In genomic region chr16:21508661-21509432, GRCh38 we compare ENCODE assay signal across 8 cellular contexts.
A peak's percentile ranks its signal among the peaks of the same experiment; 100 is the strongest.
DNase-seq lines count a peak whose midpoint lies in the region; ATAC-seq and TF ChIP-seq lines count a peak whose summit lies in the region.
"Not testable (repeated sequence)": the region's sequence is repeated elsewhere in the genome, so short reads cannot be mapped to it uniquely, and the experiment has no call there.

No MANE protein-coding gene starts in this region.

- not testable (repeated sequence) for H4K91ac ChIP-seq in trophoblast cell (ENCODE audit: low read depth, low read length)

- not testable (repeated sequence) for H3K18ac ChIP-seq in trophoblast cell (ENCODE audit: low read length)

- H3K4me3 Mint-ChIP-seq in CD4-positive, CD25-positive, alpha-beta regulatory T cell = peak overlapping the region; percentile 82 to 92 (median 87)
- peak overlapping the region; percentile 78 for H3K4me3 Mint-ChIP-seq in activated naive CD4-positive, alpha-beta T cell treated with anti-CD3 and anti-CD28 coated beads, Interleukin-2, amount 10 ng/mL, durations not matched to agents 7 days and 5 days
- H3K4me3 Mint-ChIP-seq in endothelial cell (ENCODE audit: unreplicated experiment) = peak overlapping the region; percentile 31

- not testable (repeated sequence) for H2BK120ac ChIP-seq in trophoblast cell (ENCODE audit: insufficient read depth, low read length, poor library complexity)

- H3K4me3 ChIP-seq in CD4-positive, CD25-positive, alpha-beta regulatory T cell (ENCODE audit: low read depth, low read length); WERI-Rb-1 (ENCODE audit: low read depth, low read length); trophoblast cell (ENCODE audit: low read depth, low read length): not testable (repeated sequence)
- peak overlapping the region in 1 of 2 donors; percentile 35 for H3K4me3 ChIP-seq in stomach smooth muscle (ENCODE audit: low read length in 2 of 2)

- ATAC-seq in CD4-positive, CD25-positive, alpha-beta regulatory T cell (ENCODE audit: low read depth in 2 of 2) = not testable (repeated sequence)

- H2AK5ac ChIP-seq in trophoblast cell (ENCODE audit: low read length) = not testable (repeated sequence)

- DNase-seq in CD4-positive, CD25-positive, alpha-beta regulatory T cell; endothelial cell (ENCODE audit: low spot score); trophoblast cell: not testable (repeated sequence)
- DNase-seq in LHCN-M2 (ENCODE audit: low read depth) (peak; percentile 80), WERI-Rb-1 (peak; percentile 6), left kidney (ENCODE audit: low read depth, low spot score) (peak; percentile 57)
- peak; percentile 21 for DNase-seq in activated naive CD4-positive, alpha-beta T cell treated with anti-CD3 and anti-CD28 coated beads, Interleukin-2, amount 10 ng/mL, durations not matched to agents 7 days and 5 days

- not testable (repeated sequence) for H4K8ac ChIP-seq in trophoblast cell (ENCODE audit: low read depth, low read length)

- not testable (repeated sequence) for H3K9me3 Mint-ChIP-seq in CD4-positive, CD25-positive, alpha-beta regulatory T cell; activated naive CD4-positive, alpha-beta T cell treated with anti-CD3 and anti-CD28 coated beads, Interleukin-2, amount 10 ng/mL, durations not matched to agents 7 days and 5 days; endothelial cell (ENCODE audit: unreplicated experiment)

- H2BK5ac ChIP-seq in trophoblast cell (ENCODE audit: low read depth, low read length, poor library complexity) = not testable (repeated sequence)

- not testable (repeated sequence) for H3K4me2 ChIP-seq in trophoblast cell (ENCODE audit: low read length)

- not testable (repeated sequence) for H3K14ac ChIP-seq in trophoblast cell (ENCODE audit: low read length)

- H3K23ac ChIP-seq in trophoblast cell (ENCODE audit: low read length) = not testable (repeated sequence)

- H3K27ac ChIP-seq in CD4-positive, CD25-positive, alpha-beta regulatory T cell (ENCODE audit: insufficient read depth, low read length, poor library complexity, severe bottlenecking) = peak overlapping the region; percentile 44
- not testable (repeated sequence) for H3K27ac ChIP-seq in WERI-Rb-1; trophoblast cell (ENCODE audit: low read depth, low read length)
- peak overlapping the region; percentile 46 for H3K27ac ChIP-seq in stomach smooth muscle (ENCODE audit: low read length)

- H3K36me3 ChIP-seq in CD4-positive, CD25-positive, alpha-beta regulatory T cell (ENCODE audit: control insufficient read depth, insufficient read depth, low read length); stomach smooth muscle (ENCODE audit: control insufficient read depth in 2 of 2, insufficient read depth in 2 of 2, low read length in 2 of 2): not testable (repeated sequence)
- H3K36me3 ChIP-seq in WERI-Rb-1 (peaks cover 21% of the 10 kb centered on the region), trophoblast cell (ENCODE audit: control insufficient read depth in 1 of 2, insufficient read depth in 2 of 2, low read length in 2 of 2) (peaks cover 7 to 20% of the 10 kb centered on the region in 2 experiments)

- not testable (repeated sequence) for H4K12ac ChIP-seq in trophoblast cell (ENCODE audit: low read depth, low read length)

- CTCF ChIA-PET in activated naive CD4-positive, alpha-beta T cell treated with anti-CD3 and anti-CD28 coated beads, Interleukin-2, amount 10 ng/mL, durations not matched to agents 7 days and 5 days (lab: Charles Lee) = not testable (repeated sequence)

- H3K27me3 Mint-ChIP-seq in CD4-positive, CD25-positive, alpha-beta regulatory T cell; activated naive CD4-positive, alpha-beta T cell treated with anti-CD3 and anti-CD28 coated beads, Interleukin-2, amount 10 ng/mL, durations not matched to agents 7 days and 5 days: not testable (repeated sequence)
- H3K27me3 Mint-ChIP-seq in endothelial cell (ENCODE audit: unreplicated experiment) = peaks cover 13% of the 10 kb centered on the region

- H3K9me3 ChIP-seq in CD4-positive, CD25-positive, alpha-beta regulatory T cell (ENCODE audit: control insufficient read depth in 2 of 2, low read length in 2 of 2); WERI-Rb-1 (ENCODE audit: severe bottlenecking); trophoblast cell (ENCODE audit: insufficient read depth, low read depth, low read length); stomach smooth muscle (ENCODE audit: control insufficient read depth in 2 of 2, low read length in 2 of 2): not testable (repeated sequence)

- H3K4me1 Mint-ChIP-seq in CD4-positive, CD25-positive, alpha-beta regulatory T cell = peaks cover 4 to 79% (median 35%) of the 10 kb centered on the region in 4 donors
- H3K4me1 Mint-ChIP-seq in activated naive CD4-positive, alpha-beta T cell treated with anti-CD3 and anti-CD28 coated beads, Interleukin-2, amount 10 ng/mL, durations not matched to agents 7 days and 5 days = peaks cover 58% of the 10 kb centered on the region
- peaks cover 30% of the 10 kb centered on the region for H3K4me1 Mint-ChIP-seq in endothelial cell (ENCODE audit: unreplicated experiment)

- H3K4me1 ChIP-seq in CD4-positive, CD25-positive, alpha-beta regulatory T cell (ENCODE audit: control insufficient read depth, insufficient read depth, low read length, poor library complexity, severe bottlenecking) = peaks cover 27% of the 10 kb centered on the region
- peaks cover 26 to 41% of the 10 kb centered on the region in 2 experiments for H3K4me1 ChIP-seq in trophoblast cell (ENCODE audit: control insufficient read depth in 1 of 2, insufficient read depth in 2 of 2, low read length in 2 of 2)
- H3K4me1 ChIP-seq in stomach smooth muscle (ENCODE audit: control insufficient read depth, insufficient read depth, low read length) = peaks cover 63% of the 10 kb centered on the region

- not testable (repeated sequence) for H3K27me3 ChIP-seq in CD4-positive, CD25-positive, alpha-beta regulatory T cell (ENCODE audit: control insufficient read depth, insufficient read depth, low read length); WERI-Rb-1 (ENCODE audit: insufficient read depth, low read depth, severe bottlenecking); trophoblast cell (ENCODE audit: insufficient read depth, low read length); stomach smooth muscle (ENCODE audit: control insufficient read depth in 1 of 2, insufficient read depth in 2 of 2, low read length in 2 of 2)

- H3K9ac ChIP-seq in trophoblast cell (ENCODE audit: low read length); stomach smooth muscle (ENCODE audit: low read length in 2 of 2): not testable (repeated sequence)

- not testable (repeated sequence) for H3K36me3 Mint-ChIP-seq in CD4-positive, CD25-positive, alpha-beta regulatory T cell; endothelial cell (ENCODE audit: low read depth, unreplicated experiment)
- H3K36me3 Mint-ChIP-seq in activated naive CD4-positive, alpha-beta T cell treated with anti-CD3 and anti-CD28 coated beads, Interleukin-2, amount 10 ng/mL, durations not matched to agents 7 days and 5 days = peaks cover 17% of the 10 kb centered on the region

- H3K79me2 ChIP-seq in trophoblast cell (ENCODE audit: control insufficient read depth, insufficient read depth, low read length, poor library complexity) = peaks cover 30% of the 10 kb centered on the region

- not testable (repeated sequence) for TF ChIP-seq CTCF in WERI-Rb-1 (IDR thresholded peaks at IDR 0.05; ENCODE audit: low read depth, low read length); endothelial cell (IDR thresholded peaks at IDR 0.05; ENCODE audit: unreplicated experiment)

- not testable (repeated sequence) for H2AFZ ChIP-seq in trophoblast cell (ENCODE audit: insufficient read depth, low read length, poor library complexity)

- not testable (repeated sequence) for H2BK12ac ChIP-seq in trophoblast cell (ENCODE audit: low read length)

- no CpG with 5 or more reads among the region's 17 CpGs for WGBS in trophoblast cell (ENCODE audit: extremely low coverage, insufficient coverage, insufficient read length)

- H3K4ac ChIP-seq in trophoblast cell (ENCODE audit: low read depth, low read length) = peak overlapping the region; percentile 71

- not testable (repeated sequence) for H3K79me1 ChIP-seq in trophoblast cell (ENCODE audit: low read length)

- H3K27ac Mint-ChIP-seq in CD4-positive, CD25-positive, alpha-beta regulatory T cell = peak overlapping the region; percentile 94 to 96 (median 96)
- peak overlapping the region; percentile 97 for H3K27ac Mint-ChIP-seq in activated naive CD4-positive, alpha-beta T cell treated with anti-CD3 and anti-CD28 coated beads, Interleukin-2, amount 10 ng/mL, durations not matched to agents 7 days and 5 days
- peak overlapping the region; percentile 75 for H3K27ac Mint-ChIP-seq in endothelial cell (ENCODE audit: unreplicated experiment)

Comparison
In these comparisons a context has a peak if more than half of its experiments do, and no peak if none do; other contexts are left out.
1. H3K4me3 Mint-ChIP-seq: peak in every context shown above with its lines; median percentile 87 in CD4-positive, CD25-positive, alpha-beta regulatory T cell; 78 in activated naive CD4-positive, alpha-beta T cell treated with anti-CD3 and anti-CD28 coated beads, Interleukin-2, amount 10 ng/mL, durations not matched to agents 7 days and 5 days; 31 in endothelial cell.